ENCODE assay signal across 31 cellular contexts in genomic region chr1:50747394-50747793, GRCh38.
"Had no signal": no experiment of that assay in that cellular context is flagged by ENCODE, and none has a peak within 500 bp of the region (broad histone marks: within the 10 kb centered on the region; RNA-seq: fewer than 3 reads in every experiment).

No MANE protein-coding gene starts in this region.

- H3K27me3 Mint-ChIP-seq: dendritic cell treated with granulocyte-macrophage colony-stimulating factor and Interleukin-4, amounts not matched to agents 40 ng/mL and 50 ng/mL, for 4 days; memory B cell; naive B cell; natural killer cell treated with Interleukin-12 subunit alpha and Interleukin-12 subunit beta and Interleukin-15 and Interleukin-18, amount 100 ng/mL, for 72 hours; progenitor cell of endocrine pancreas; stimulated activated memory B cell treated with anti-CD40 and anti-IgM and Interleukin-4, amounts not matched to agents 10 μg/mL and 1 μg/mL and 100 μg/mL, for 72 hours; type B pancreatic cell had no signal

- H3K27ac ChIP-seq: colonic mucosa, epithelial cell of prostate, heart right ventricle, neutrophil, parathyroid adenoma, right atrium auricular region, sigmoid colon, spleen, testis, tibial artery had no signal

- H3K79me2 ChIP-seq: parathyroid adenoma had no signal

- H3K36me3 ChIP-seq: colonic mucosa, right atrium auricular region had no signal

- H3K27me3 ChIP-seq: colonic mucosa, heart right ventricle, neutrophil, right atrium auricular region, sigmoid colon, spleen, testis, tibial artery had no signal

- H2AFZ ChIP-seq: parathyroid adenoma had no signal

- H3K4me1 Mint-ChIP-seq: memory B cell; naive B cell; stimulated activated memory B cell treated with anti-CD40 and anti-IgM and Interleukin-4, amounts not matched to agents 10 μg/mL and 1 μg/mL and 100 μg/mL, for 72 hours had no signal

- H3K27ac Mint-ChIP-seq: dendritic cell treated with granulocyte-macrophage colony-stimulating factor and Interleukin-4, amounts not matched to agents 40 ng/mL and 50 ng/mL, for 4 days; endodermal cell; memory B cell; natural killer cell treated with Interleukin-12 subunit alpha and Interleukin-12 subunit beta and Interleukin-15 and Interleukin-18, amount 100 ng/mL, for 72 hours; progenitor cell of endocrine pancreas; stimulated activated memory B cell treated with anti-CD40 and anti-IgM and Interleukin-4, amounts not matched to agents 10 μg/mL and 1 μg/mL and 100 μg/mL, for 72 hours; type B pancreatic cell had no signal

- DNase-seq: colonic mucosa; effector CD8-positive, alpha-beta T cell; endodermal cell; foreskin melanocyte; glutamatergic neuron; heart right ventricle; hippocampal formation; left cardiac atrium; left ventricle myocardium superior; naive B cell; sigmoid colon; spleen; stimulated activated CD4-positive, alpha-beta T cell treated with anti-CD3 and anti-CD28 coated beads, Interleukin-4, amount 100 ng/mL, for 4 hours; stimulated activated naive CD8-positive, alpha-beta T cell treated with anti-CD3 and anti-CD28 coated beads, Interleukin-15, Interleukin-2, amounts not matched to agents 100 U/mL and 50 U/mL, for 24 hours; substantia nigra; testis; tibial artery had no signal

- H3K4me1 ChIP-seq: colonic mucosa, heart right ventricle, parathyroid adenoma, right atrium auricular region, sigmoid colon, spleen, testis had no signal

- ATAC-seq: esophagus mucosa; heart right ventricle; left cardiac atrium; left ventricle myocardium superior; stimulated activated memory B cell treated with anti-CD40 and anti-IgM and Interleukin-4, amounts not matched to agents 10 μg/mL and 1 μg/mL and 100 μg/mL, for 72 hours; stimulated activated naive CD8-positive, alpha-beta T cell treated with anti-CD3 and anti-CD28 coated beads, Interleukin-15, Interleukin-2, amounts not matched to agents 100 U/mL and 50 U/mL, for 24 hours had no signal

- H3K4me3 ChIP-seq: colonic mucosa, heart right ventricle, lung, right atrium auricular region, sigmoid colon, spleen, testis, tibial artery had no signal

- H3K9me3 Mint-ChIP-seq: dendritic cell treated with granulocyte-macrophage colony-stimulating factor and Interleukin-4, amounts not matched to agents 40 ng/mL and 50 ng/mL, for 4 days; memory B cell; naive B cell; natural killer cell treated with Interleukin-12 subunit alpha and Interleukin-12 subunit beta and Interleukin-15 and Interleukin-18, amount 100 ng/mL, for 72 hours; neural crest cell; stimulated activated memory B cell treated with anti-CD40 and anti-IgM and Interleukin-4, amounts not matched to agents 10 μg/mL and 1 μg/mL and 100 μg/mL, for 72 hours; type B pancreatic cell had no signal

- H3K36me3 Mint-ChIP-seq: natural killer cell treated with Interleukin-12 subunit alpha and Interleukin-12 subunit beta and Interleukin-15 and Interleukin-18, amount 100 ng/mL, for 72 hours had no signal

- FAIRE-seq: islet of Langerhans had no signal

- H3K4me3 Mint-ChIP-seq: dendritic cell treated with granulocyte-macrophage colony-stimulating factor and Interleukin-4, amounts not matched to agents 40 ng/mL and 50 ng/mL, for 4 days; endodermal cell; memory B cell; naive B cell; natural killer cell treated with Interleukin-12 subunit alpha and Interleukin-12 subunit beta and Interleukin-15 and Interleukin-18, amount 100 ng/mL, for 72 hours; neural crest cell; stimulated activated memory B cell treated with anti-CD40 and anti-IgM and Interleukin-4, amounts not matched to agents 10 μg/mL and 1 μg/mL and 100 μg/mL, for 72 hours; type B pancreatic cell had no signal
